In the genomic region with DNA sequence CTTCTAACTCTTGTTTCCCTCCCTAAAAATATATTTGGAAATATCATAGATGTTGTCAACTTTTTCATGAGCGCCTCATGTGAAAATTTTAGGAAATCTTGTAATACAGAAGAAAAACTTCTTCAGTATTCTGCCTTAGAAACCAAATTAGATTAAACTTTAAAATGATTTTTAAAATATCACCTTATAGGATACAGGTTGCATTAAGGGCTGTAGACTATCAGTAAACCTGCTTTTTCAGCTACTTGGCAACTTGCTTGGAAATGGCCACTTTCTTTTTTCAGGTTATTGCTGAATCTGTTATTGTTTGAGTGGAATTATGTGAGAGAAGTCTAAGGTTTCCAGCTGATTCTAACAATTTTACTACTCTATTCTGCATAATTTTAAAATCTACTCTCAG, we compare ENCODE assay signal across 1 cellular context.
TF ChIP-seq lines count a peak whose summit lies in the region.

No MANE protein-coding gene starts in this region.

TF ChIP-seq in endothelial cell of umbilical vein, 7 proteins besides CTCF, POLR2A, EP300 and RAD21 (continued from another document):
- TF ChIP-seq POLR2AphosphoS5 (IDR thresholded peaks at IDR 0.05; ENCODE audit: insufficient read depth, low read depth, low read length), result no peak
- TF ChIP-seq JUN (IDR thresholded peaks at IDR 0.05; ENCODE audit: borderline replicate concordance, insufficient read depth, insufficient read length, low read depth), result no peak
- TF ChIP-seq GATA2 (IDR thresholded peaks at IDR 0.05; ENCODE audit: insufficient read depth, insufficient read length, low read depth, low read length), result no peak
- TF ChIP-seq EZH2 (IDR thresholded peaks at IDR 0.05; ENCODE audit: borderline replicate concordance, low read depth, low read length, severe bottlenecking), result no peak
- no peak for TF ChIP-seq FOS (IDR thresholded peaks at IDR 0.05; ENCODE audit: borderline replicate concordance, insufficient read depth, low read length)
